8 cellular contexts compared by ENCODE assay signal in the genomic region with DNA sequence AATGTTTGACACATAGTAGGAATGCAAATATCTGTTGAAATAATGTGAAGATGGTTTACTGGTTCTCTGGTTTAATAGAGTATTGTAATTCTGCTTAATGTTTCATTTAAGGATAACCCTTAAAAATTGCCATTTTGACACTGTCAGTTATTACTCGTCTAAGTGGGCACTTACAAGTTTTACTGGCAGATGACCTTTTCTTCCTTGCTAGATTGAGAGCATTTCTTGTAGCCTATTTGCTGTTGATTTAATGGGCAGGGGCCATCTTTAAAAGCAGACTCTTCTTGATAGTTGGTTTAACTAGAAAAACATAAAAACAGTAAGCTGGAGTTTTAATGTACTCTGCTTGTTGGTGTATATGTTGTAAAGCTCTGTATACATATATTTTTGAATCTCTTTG. TPM values are rescaled to one million over a fixed set of nuclear protein-coding genes. Genes with fewer than 3 reads are reported as not detected.
DNase-seq lines count a peak whose midpoint lies in the region; ATAC-seq and TF ChIP-seq lines count a peak whose summit lies in the region.

No MANE protein-coding gene starts in this region.

- H3K27me3 Mint-ChIP-seq in activated CD4-positive, alpha-beta T cell treated with anti-CD3 and anti-CD28 coated beads for 36 hours = no peaks in the 10 kb centered on the region
- H3K27me3 Mint-ChIP-seq in T-helper 17 cell = no peaks in the 10 kb centered on the region
- H3K27me3 Mint-ChIP-seq in glutamatergic neuron (ENCODE audit: unreplicated experiment) = peaks cover 4% of the 10 kb centered on the region

- H3K27me3 ChIP-seq in stomach smooth muscle (ENCODE audit: control insufficient read depth in 1 of 2, insufficient read depth in 2 of 2, low read length in 2 of 2) = no peaks in the 10 kb centered on the region

- CTCF ChIA-PET in activated CD4-positive, alpha-beta T cell treated with anti-CD3 and anti-CD28 coated beads for 36 hours (lab: Charles Lee) = no interaction called here

- H3K9ac ChIP-seq in stomach smooth muscle (ENCODE audit: low read length in 2 of 2) = no peak overlapping the region

- H3K9me3 ChIP-seq in T-helper 17 cell (ENCODE audit: control insufficient read depth, low read length, poor library complexity, severe bottlenecking) = no peaks in the 10 kb centered on the region
- no peaks in the 10 kb centered on the region for H3K9me3 ChIP-seq in stomach smooth muscle (ENCODE audit: control insufficient read depth in 2 of 2, low read length in 2 of 2)

- H3K9me3 Mint-ChIP-seq in activated CD4-positive, alpha-beta T cell treated with anti-CD3 and anti-CD28 coated beads for 36 hours (ENCODE audit: low read depth) = no peaks in the 10 kb centered on the region
- H3K9me3 Mint-ChIP-seq in glutamatergic neuron (ENCODE audit: unreplicated experiment) = peaks cover 8% of the 10 kb centered on the region

- peaks cover 4% of the 10 kb centered on the region for H3K4me1 ChIP-seq in stomach smooth muscle (ENCODE audit: control insufficient read depth, insufficient read depth, low read length)

- H3K27ac ChIP-seq in stomach smooth muscle (ENCODE audit: low read length) = no peak overlapping the region
- H3K27ac ChIP-seq in substantia nigra (ENCODE audit: low read depth, low read length, poor library complexity, severe bottlenecking) = no peak overlapping the region

- H3K4me1 Mint-ChIP-seq in activated CD4-positive, alpha-beta T cell treated with anti-CD3 and anti-CD28 coated beads for 36 hours = peaks cover 36% of the 10 kb centered on the region
- peaks cover 31% of the 10 kb centered on the region for H3K4me1 Mint-ChIP-seq in T-helper 17 cell
- H3K4me1 Mint-ChIP-seq in glutamatergic neuron (ENCODE audit: low read depth, unreplicated experiment) = peaks cover 2% of the 10 kb centered on the region

- POLR2A ChIA-PET in activated CD4-positive, alpha-beta T cell treated with anti-CD3 and anti-CD28 coated beads for 36 hours (lab: Charles Lee) = no interaction called here

- no peak for ATAC-seq in activated CD4-positive, alpha-beta T cell treated with anti-CD3 and anti-CD28 coated beads for 36 hours
- no peak for ATAC-seq in T-helper 17 cell

- peak overlapping the region; percentile 66 for H3K27ac Mint-ChIP-seq in activated CD4-positive, alpha-beta T cell treated with anti-CD3 and anti-CD28 coated beads for 36 hours
- H3K27ac Mint-ChIP-seq in T-helper 17 cell (peak overlapping the region; percentile 95), glutamatergic neuron (ENCODE audit: unreplicated experiment) (no peak overlapping the region)

- TF ChIP-seq CTCF in glutamatergic neuron (IDR thresholded peaks at IDR 0.05; ENCODE audit: partially characterized antibody, unreplicated experiment) = no peak

- no peak for DNase-seq in activated CD4-positive, alpha-beta T cell treated with anti-CD3 and anti-CD28 coated beads for 36 hours
- no peak for DNase-seq in activated CD4-positive, alpha-beta T cell treated with anti-CD3 and anti-CD28 coated beads for 4 hours
- DNase-seq in T-helper 17 cell = no peak
- no peak for DNase-seq in glutamatergic neuron
- DNase-seq in HPDE6-E6E7 (ENCODE audit: extremely low spot score) = no peak
- no peak for DNase-seq in substantia nigra (lab: John Stamatoyannopoulos, UW)
- no peak for DNase-seq in NCI-H2171 treated with DMSO at 0.1 percent for 48 hours (lab: John Stamatoyannopoulos, UW)

- peak overlapping the region; percentile 23 to 90 for H3K4me3 ChIP-seq in stomach smooth muscle (ENCODE audit: low read length in 2 of 2)

- peak overlapping the region; percentile 100 for H3K4me3 Mint-ChIP-seq in activated CD4-positive, alpha-beta T cell treated with anti-CD3 and anti-CD28 coated beads for 36 hours
- H3K4me3 Mint-ChIP-seq in T-helper 17 cell (peak overlapping the region; percentile 97), glutamatergic neuron (ENCODE audit: unreplicated experiment) (peak overlapping the region; percentile 99)

- intact Hi-C loops in activated CD4-positive, alpha-beta T cell treated with anti-CD3 and anti-CD28 coated beads for 36 hours (cut with DNase I, micrococcal nuclease) = loop anchor here (2.0 to 10.0 kb wide), 3 partner anchors 135 to 727 kb away; partner anchors contain the start of genes CKAP4 (in 1 of the 2), CRY1 (in 1 of the 2) and PWP1 (in 1 of the 2)

- no peaks in the 10 kb centered on the region for H3K36me3 ChIP-seq in stomach smooth muscle (ENCODE audit: control insufficient read depth in 2 of 2, insufficient read depth in 2 of 2, low read length in 2 of 2)

- H3K36me3 Mint-ChIP-seq in activated CD4-positive, alpha-beta T cell treated with anti-CD3 and anti-CD28 coated beads for 36 hours (ENCODE audit: low read depth) = peaks cover 8% of the 10 kb centered on the region
- peaks cover 4% of the 10 kb centered on the region for H3K36me3 Mint-ChIP-seq in T-helper 17 cell (ENCODE audit: low read depth)
- H3K36me3 Mint-ChIP-seq in glutamatergic neuron (ENCODE audit: unreplicated experiment) = no peaks in the 10 kb centered on the region

RNA-seq across cellular contexts. Expression of gene TMEM263, which starts 1.9 kb away (rescaled TPM):
- 10 to 100 TPM; 38.9 to 43.0 TPM for total RNA-seq in activated CD4-positive, alpha-beta T cell treated with anti-CD3 and anti-CD28 coated beads for 36 hours
- total RNA-seq in T-helper 17 cell = 10 to 100 TPM; 34.4 to 35.1 TPM
- 4.6 TPM for total RNA-seq in glutamatergic neuron (ENCODE audit: unreplicated experiment)

RNA-seq across cellular contexts. Expression of gene MTERF2, which starts 29.3 kb away (rescaled TPM):
- 1 to 10 TPM; 5.0 to 5.8 TPM for total RNA-seq in activated CD4-positive, alpha-beta T cell treated with anti-CD3 and anti-CD28 coated beads for 36 hours
- 10 to 100 TPM; 12.7 to 13.8 TPM for total RNA-seq in T-helper 17 cell
- 13.2 TPM for total RNA-seq in glutamatergic neuron (ENCODE audit: unreplicated experiment)
